Comparison of ENCODE assay signal across 1 cellular context in the genomic region with DNA sequence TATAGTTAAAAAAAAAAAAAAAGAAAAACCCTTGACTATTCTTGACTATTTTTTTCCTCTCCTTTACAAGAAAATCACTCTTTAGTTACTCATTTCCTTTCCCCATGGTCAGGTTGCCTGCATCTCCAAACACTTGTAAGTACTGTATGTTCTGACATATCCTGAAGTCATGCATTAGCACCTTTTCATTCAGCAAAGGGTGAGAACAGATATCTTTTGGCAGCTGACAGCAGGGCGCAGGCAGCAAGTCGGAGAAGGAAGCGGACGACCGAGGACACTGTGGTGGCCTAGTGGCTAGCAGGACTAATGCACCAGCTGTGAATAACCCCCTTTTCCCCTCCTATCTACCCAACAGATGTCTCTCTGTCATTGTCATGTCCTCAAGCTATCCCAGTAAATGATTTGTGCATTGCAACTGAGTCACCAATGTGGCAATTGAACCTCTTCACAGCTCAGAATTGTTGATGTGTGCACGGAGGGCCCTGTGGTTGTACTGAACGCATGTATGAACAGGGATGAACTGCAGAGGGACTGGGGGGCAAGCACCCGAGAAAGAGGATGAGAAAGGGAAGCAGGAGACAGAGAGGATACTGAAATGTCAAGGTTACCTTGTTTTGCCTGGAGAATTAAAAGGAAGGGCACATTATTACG.
TF ChIP-seq lines count a peak whose summit lies in the region.

No MANE protein-coding gene starts in this region.

TF ChIP-seq in GM12878, 131 proteins besides CTCF, POLR2A, EP300 and RAD21 (continued from another document):
- TF ChIP-seq, protein P1, sequence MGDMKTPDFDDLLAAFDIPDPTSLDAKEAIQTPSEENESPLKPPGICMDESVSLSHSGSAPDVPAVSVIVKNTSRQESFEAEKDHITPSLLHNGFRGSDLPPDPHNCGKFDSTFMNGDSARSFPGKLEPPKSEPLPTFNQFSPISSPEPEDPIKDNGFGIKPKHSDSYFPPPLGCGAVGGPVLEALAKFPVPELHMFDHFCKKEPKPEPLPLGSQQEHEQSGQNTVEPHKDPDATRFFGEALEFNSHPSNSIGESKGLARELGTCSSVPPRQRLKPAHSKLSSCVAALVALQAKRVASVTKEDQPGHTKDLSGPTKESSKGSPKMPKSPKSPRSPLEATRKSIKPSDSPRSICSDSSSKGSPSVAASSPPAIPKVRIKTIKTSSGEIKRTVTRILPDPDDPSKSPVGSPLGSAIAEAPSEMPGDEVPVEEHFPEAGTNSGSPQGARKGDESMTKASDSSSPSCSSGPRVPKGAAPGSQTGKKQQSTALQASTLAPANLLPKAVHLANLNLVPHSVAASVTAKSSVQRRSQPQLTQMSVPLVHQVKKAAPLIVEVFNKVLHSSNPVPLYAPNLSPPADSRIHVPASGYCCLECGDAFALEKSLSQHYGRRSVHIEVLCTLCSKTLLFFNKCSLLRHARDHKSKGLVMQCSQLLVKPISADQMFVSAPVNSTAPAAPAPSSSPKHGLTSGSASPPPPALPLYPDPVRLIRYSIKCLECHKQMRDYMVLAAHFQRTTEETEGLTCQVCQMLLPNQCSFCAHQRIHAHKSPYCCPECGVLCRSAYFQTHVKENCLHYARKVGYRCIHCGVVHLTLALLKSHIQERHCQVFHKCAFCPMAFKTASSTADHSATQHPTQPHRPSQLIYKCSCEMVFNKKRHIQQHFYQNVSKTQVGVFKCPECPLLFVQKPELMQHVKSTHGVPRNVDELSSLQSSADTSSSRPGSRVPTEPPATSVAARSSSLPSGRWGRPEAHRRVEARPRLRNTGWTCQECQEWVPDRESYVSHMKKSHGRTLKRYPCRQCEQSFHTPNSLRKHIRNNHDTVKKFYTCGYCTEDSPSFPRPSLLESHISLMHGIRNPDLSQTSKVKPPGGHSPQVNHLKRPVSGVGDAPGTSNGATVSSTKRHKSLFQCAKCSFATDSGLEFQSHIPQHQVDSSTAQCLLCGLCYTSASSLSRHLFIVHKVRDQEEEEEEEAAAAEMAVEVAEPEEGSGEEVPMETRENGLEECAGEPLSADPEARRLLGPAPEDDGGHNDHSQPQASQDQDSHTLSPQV (IDR thresholded peaks at IDR 0.05), result no peak
- TF ChIP-seq, protein P2, sequence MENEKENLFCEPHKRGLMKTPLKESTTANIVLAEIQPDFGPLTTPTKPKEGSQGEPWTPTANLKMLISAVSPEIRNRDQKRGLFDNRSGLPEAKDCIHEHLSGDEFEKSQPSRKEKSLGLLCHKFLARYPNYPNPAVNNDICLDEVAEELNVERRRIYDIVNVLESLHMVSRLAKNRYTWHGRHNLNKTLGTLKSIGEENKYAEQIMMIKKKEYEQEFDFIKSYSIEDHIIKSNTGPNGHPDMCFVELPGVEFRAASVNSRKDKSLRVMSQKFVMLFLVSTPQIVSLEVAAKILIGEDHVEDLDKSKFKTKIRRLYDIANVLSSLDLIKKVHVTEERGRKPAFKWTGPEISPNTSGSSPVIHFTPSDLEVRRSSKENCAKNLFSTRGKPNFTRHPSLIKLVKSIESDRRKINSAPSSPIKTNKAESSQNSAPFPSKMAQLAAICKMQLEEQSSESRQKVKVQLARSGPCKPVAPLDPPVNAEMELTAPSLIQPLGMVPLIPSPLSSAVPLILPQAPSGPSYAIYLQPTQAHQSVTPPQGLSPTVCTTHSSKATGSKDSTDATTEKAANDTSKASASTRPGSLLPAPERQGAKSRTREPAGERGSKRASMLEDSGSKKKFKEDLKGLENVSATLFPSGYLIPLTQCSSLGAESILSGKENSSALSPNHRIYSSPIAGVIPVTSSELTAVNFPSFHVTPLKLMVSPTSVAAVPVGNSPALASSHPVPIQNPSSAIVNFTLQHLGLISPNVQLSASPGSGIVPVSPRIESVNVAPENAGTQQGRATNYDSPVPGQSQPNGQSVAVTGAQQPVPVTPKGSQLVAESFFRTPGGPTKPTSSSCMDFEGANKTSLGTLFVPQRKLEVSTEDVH (IDR thresholded peaks at IDR 0.05; ENCODE audit: low read depth, partially characterized antibody), result no peak
- TF ChIP-seq, protein P3, sequence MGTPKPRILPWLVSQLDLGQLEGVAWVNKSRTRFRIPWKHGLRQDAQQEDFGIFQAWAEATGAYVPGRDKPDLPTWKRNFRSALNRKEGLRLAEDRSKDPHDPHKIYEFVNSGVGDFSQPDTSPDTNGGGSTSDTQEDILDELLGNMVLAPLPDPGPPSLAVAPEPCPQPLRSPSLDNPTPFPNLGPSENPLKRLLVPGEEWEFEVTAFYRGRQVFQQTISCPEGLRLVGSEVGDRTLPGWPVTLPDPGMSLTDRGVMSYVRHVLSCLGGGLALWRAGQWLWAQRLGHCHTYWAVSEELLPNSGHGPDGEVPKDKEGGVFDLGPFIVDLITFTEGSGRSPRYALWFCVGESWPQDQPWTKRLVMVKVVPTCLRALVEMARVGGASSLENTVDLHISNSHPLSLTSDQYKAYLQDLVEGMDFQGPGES (IDR thresholded peaks at IDR 0.05), result no peak
- no peak for TF ChIP-seq ETV6 (conservative IDR thresholded peaks at IDR 0.05 in 1 of 2, IDR thresholded peaks at IDR 0.05 in 1 of 2; ENCODE audit: borderline replicate concordance in 1 of 2, low read depth in 1 of 2)
- TF ChIP-seq, protein P4, sequence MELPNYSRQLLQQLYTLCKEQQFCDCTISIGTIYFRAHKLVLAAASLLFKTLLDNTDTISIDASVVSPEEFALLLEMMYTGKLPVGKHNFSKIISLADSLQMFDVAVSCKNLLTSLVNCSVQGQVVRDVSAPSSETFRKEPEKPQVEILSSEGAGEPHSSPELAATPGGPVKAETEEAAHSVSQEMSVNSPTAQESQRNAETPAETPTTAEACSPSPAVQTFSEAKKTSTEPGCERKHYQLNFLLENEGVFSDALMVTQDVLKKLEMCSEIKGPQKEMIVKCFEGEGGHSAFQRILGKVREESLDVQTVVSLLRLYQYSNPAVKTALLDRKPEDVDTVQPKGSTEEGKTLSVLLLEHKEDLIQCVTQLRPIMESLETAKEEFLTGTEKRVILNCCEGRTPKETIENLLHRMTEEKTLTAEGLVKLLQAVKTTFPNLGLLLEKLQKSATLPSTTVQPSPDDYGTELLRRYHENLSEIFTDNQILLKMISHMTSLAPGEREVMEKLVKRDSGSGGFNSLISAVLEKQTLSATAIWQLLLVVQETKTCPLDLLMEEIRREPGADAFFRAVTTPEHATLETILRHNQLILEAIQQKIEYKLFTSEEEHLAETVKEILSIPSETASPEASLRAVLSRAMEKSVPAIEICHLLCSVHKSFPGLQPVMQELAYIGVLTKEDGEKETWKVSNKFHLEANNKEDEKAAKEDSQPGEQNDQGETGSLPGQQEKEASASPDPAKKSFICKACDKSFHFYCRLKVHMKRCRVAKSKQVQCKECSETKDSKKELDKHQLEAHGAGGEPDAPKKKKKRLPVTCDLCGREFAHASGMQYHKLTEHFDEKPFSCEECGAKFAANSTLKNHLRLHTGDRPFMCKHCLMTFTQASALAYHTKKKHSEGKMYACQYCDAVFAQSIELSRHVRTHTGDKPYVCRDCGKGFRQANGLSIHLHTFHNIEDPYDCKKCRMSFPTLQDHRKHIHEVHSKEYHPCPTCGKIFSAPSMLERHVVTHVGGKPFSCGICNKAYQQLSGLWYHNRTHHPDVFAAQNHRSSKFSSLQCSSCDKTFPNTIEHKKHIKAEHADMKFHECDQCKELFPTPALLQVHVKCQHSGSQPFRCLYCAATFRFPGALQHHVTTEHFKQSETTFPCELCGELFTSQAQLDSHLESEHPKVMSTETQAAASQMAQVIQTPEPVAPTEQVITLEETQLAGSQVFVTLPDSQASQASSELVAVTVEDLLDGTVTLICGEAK (IDR thresholded peaks at IDR 0.05; ENCODE audit: borderline replicate concordance), result no peak
- no peak for TF ChIP-seq SMC3 (IDR thresholded peaks at IDR 0.05; ENCODE audit: borderline replicate concordance, low read length)
- no peak for TF ChIP-seq NRF1 (conservative IDR thresholded peaks at IDR 0.05; ENCODE audit: low read depth, low read length)
